ENCODE assay signal across 13 cellular contexts in genomic region chr11:75312346-75312745, GRCh38. TPM values are rescaled to one million over a fixed set of nuclear protein-coding genes. Genes with fewer than 3 reads are reported as not detected.
DNase-seq lines count a peak whose midpoint lies in the region; ATAC-seq, FAIRE-seq and TF ChIP-seq lines count a peak whose summit lies in the region.
"Had no signal": no experiment of that assay in that cellular context is flagged by ENCODE, and none has a peak within 500 bp of the region (broad histone marks: within the 10 kb centered on the region; RNA-seq: fewer than 3 reads in every experiment).

No MANE protein-coding gene starts in this region.

- H3K9me3 Mint-ChIP-seq in astrocyte (ENCODE audit: unreplicated experiment), result no peaks in the 10 kb centered on the region
- no peaks in the 10 kb centered on the region for H3K9me3 Mint-ChIP-seq in activated CD8-positive, alpha-beta memory T cell treated with anti-CD3 and anti-CD28 coated beads, Interleukin-2, amount 10 ng/mL, durations not matched to agents 7 days and 5 days (ENCODE audit: low read depth)
- H3K9me3 Mint-ChIP-seq: activated naive CD8-positive, alpha-beta T cell treated with anti-CD3 and anti-CD28 coated beads, Interleukin-2, amount 50 U/mL, for 24 hours had no signal

- CTCF ChIA-PET in activated CD8-positive, alpha-beta memory T cell treated with anti-CD3 and anti-CD28 coated beads, Interleukin-2, amount 10 ng/mL, durations not matched to agents 7 days and 5 days (lab: Charles Lee), result interaction anchor here (0.9 kb wide), 1 partner anchor 76 kb away, joined by 3 read pairs; no protein-coding TSS in a partner anchor

- H3K4me1 ChIP-seq in DND-41 (ENCODE audit: insufficient read depth, low read length), result no peaks in the 10 kb centered on the region
- H3K4me1 ChIP-seq in astrocyte (ENCODE audit: insufficient read depth, low read length), result peaks cover 15% of the 10 kb centered on the region
- peaks cover 39 to 81% of the 10 kb centered on the region in 2 donors for H3K4me1 ChIP-seq in left lung
- peaks cover 34 to 49% (median 38%) of the 10 kb centered on the region in 3 donors for H3K4me1 ChIP-seq in skeletal muscle tissue (ENCODE audit: control insufficient read depth in 3 of 3, insufficient read depth in 3 of 3, low read length in 3 of 3)

- H3K27me3 ChIP-seq in DND-41 (ENCODE audit: insufficient read depth, low read length, poor library complexity) (no peaks in the 10 kb centered on the region), astrocyte (ENCODE audit: insufficient read depth, low read length) (no peaks in the 10 kb centered on the region), left lung (no peaks in the 10 kb centered on the region), skeletal muscle tissue (ENCODE audit: control insufficient read depth in 3 of 3, insufficient read depth in 3 of 3, low read length in 3 of 3) (no peaks in the 10 kb centered on the region)

- no peak for FAIRE-seq in astrocyte (lab: Jason Lieb, UNC)
- FAIRE-seq: urothelium cell line had no signal

- H3K9ac ChIP-seq in DND-41 (ENCODE audit: low read depth, low read length), result no peak overlapping the region
- peak overlapping the region; percentile 64 for H3K9ac ChIP-seq in astrocyte (ENCODE audit: low read length)
- peak overlapping the region; percentile 39 to 74 (median 60) for H3K9ac ChIP-seq in skeletal muscle tissue (ENCODE audit: low read depth in 1 of 3, low read length in 3 of 3)

- peaks cover 8% of the 10 kb centered on the region for H3K36me3 Mint-ChIP-seq in astrocyte (ENCODE audit: low read depth, unreplicated experiment)
- H3K36me3 Mint-ChIP-seq in activated CD8-positive, alpha-beta memory T cell treated with anti-CD3 and anti-CD28 coated beads, Interleukin-2, amount 10 ng/mL, durations not matched to agents 7 days and 5 days, result no peaks in the 10 kb centered on the region

- H3K4me3 ChIP-seq in DND-41 (ENCODE audit: low read depth in 1 of 2, low read length in 2 of 2), result no peak overlapping the region
- no peak overlapping the region for H3K4me3 ChIP-seq in astrocyte (ENCODE audit: insufficient read depth, low read depth, low read length)
- H3K4me3 ChIP-seq in left lung, result no peak overlapping the region
- H3K4me3 ChIP-seq in skeletal muscle tissue (ENCODE audit: low read length in 3 of 3), result peak overlapping the region in 1 of 3 donors; percentile 35

- ATAC-seq in DND-41 (ENCODE audit: insufficient read depth, low read depth), result peak; percentile 74
- no peak for ATAC-seq in left lung
- ATAC-seq in activated CD8-positive, alpha-beta memory T cell treated with anti-CD3 and anti-CD28 coated beads, Interleukin-2, amount 10 ng/mL, durations not matched to agents 7 days and 5 days, result no peak
- ATAC-seq in GM18520 (IDR thresholded peaks at IDR 0.05; ENCODE audit: unreplicated experiment), result no peak
- ATAC-seq: activated naive CD8-positive, alpha-beta T cell treated with anti-CD3 and anti-CD28 coated beads, Interleukin-2, amount 50 U/mL, for 24 hours had no signal

- no peak overlapping the region for H3K27ac Mint-ChIP-seq in astrocyte (ENCODE audit: unreplicated experiment)
- no peak overlapping the region for H3K27ac Mint-ChIP-seq in activated CD8-positive, alpha-beta memory T cell treated with anti-CD3 and anti-CD28 coated beads, Interleukin-2, amount 10 ng/mL, durations not matched to agents 7 days and 5 days
- H3K27ac Mint-ChIP-seq: activated naive CD8-positive, alpha-beta T cell treated with anti-CD3 and anti-CD28 coated beads, Interleukin-2, amount 50 U/mL, for 24 hours had no signal

- no peak overlapping the region for H3K27ac ChIP-seq in DND-41 (ENCODE audit: low read length)
- peak overlapping the region; percentile 55 for H3K27ac ChIP-seq in astrocyte (ENCODE audit: low read depth, low read length)
- H3K27ac ChIP-seq in left lung, result peak overlapping the region; percentile 79 to 84
- peak overlapping the region; percentile 82 for H3K27ac ChIP-seq in skeletal muscle tissue (ENCODE audit: low read depth, low read length)

- H3K4me2 ChIP-seq in DND-41 (ENCODE audit: insufficient read depth, low read length) (no peak overlapping the region), astrocyte (ENCODE audit: low read length) (peak overlapping the region; percentile 42)

- 0 out of 2 replicates have a peak, but pooled peaks cover 4% of the 10 kb centered on the region for H3K79me2 ChIP-seq in DND-41 (ENCODE audit: insufficient read depth, low read length)
- no peaks in the 10 kb centered on the region for H3K79me2 ChIP-seq in astrocyte (ENCODE audit: insufficient read depth, low read length)

- peaks cover 18% of the 10 kb centered on the region for H3K4me1 Mint-ChIP-seq in astrocyte (ENCODE audit: low read depth, unreplicated experiment)
- H3K4me1 Mint-ChIP-seq in activated CD8-positive, alpha-beta memory T cell treated with anti-CD3 and anti-CD28 coated beads, Interleukin-2, amount 10 ng/mL, durations not matched to agents 7 days and 5 days, result peaks cover 11% of the 10 kb centered on the region

- DNase-seq in DND-41 (peak; percentile 17), astrocyte (ENCODE audit: low read depth) (no peak), left lung (no peak), GDM1 (lab: John Stamatoyannopoulos, UW) (no peak), amniotic stem cell (lab: John Stamatoyannopoulos, UW) (no peak)
- DNase-seq in activated CD8-positive, alpha-beta memory T cell treated with anti-CD3 and anti-CD28 coated beads, Interleukin-2, amount 10 ng/mL, durations not matched to agents 7 days and 5 days, result no peak
- DNase-seq: activated CD8-positive, alpha-beta memory T cell treated with anti-CD3 and anti-CD28 coated beads for 24 hours; activated naive CD8-positive, alpha-beta T cell treated with anti-CD3 and anti-CD28 coated beads, Interleukin-2, amount 50 U/mL, for 24 hours; erythroblast; MM.1S had no signal

- H3K27me3 Mint-ChIP-seq in astrocyte (ENCODE audit: low read depth, unreplicated experiment), result no peaks in the 10 kb centered on the region
- H3K27me3 Mint-ChIP-seq in activated CD8-positive, alpha-beta memory T cell treated with anti-CD3 and anti-CD28 coated beads, Interleukin-2, amount 10 ng/mL, durations not matched to agents 7 days and 5 days, result no peaks in the 10 kb centered on the region
- H3K27me3 Mint-ChIP-seq: activated naive CD8-positive, alpha-beta T cell treated with anti-CD3 and anti-CD28 coated beads, Interleukin-2, amount 50 U/mL, for 24 hours had no signal

- H3K9me3 ChIP-seq in DND-41 (ENCODE audit: insufficient read depth, low read length, severe bottlenecking), result no peaks in the 10 kb centered on the region
- no peaks in the 10 kb centered on the region for H3K9me3 ChIP-seq in astrocyte (ENCODE audit: insufficient read depth, low read depth, low read length)
- no peaks in the 10 kb centered on the region for H3K9me3 ChIP-seq in left lung
- no peaks in the 10 kb centered on the region for H3K9me3 ChIP-seq in skeletal muscle tissue (ENCODE audit: control insufficient read depth in 3 of 3, low read length in 3 of 3)

- H2AFZ ChIP-seq in DND-41 (ENCODE audit: low read depth, low read length) (no peak overlapping the region), astrocyte (ENCODE audit: low read depth, low read length) (peak overlapping the region; percentile 64)

- H3K4me3 Mint-ChIP-seq in astrocyte (ENCODE audit: unreplicated experiment), result no peak overlapping the region
- H3K4me3 Mint-ChIP-seq in activated CD8-positive, alpha-beta memory T cell treated with anti-CD3 and anti-CD28 coated beads, Interleukin-2, amount 10 ng/mL, durations not matched to agents 7 days and 5 days, result no peak overlapping the region
- H3K4me3 Mint-ChIP-seq: activated naive CD8-positive, alpha-beta T cell treated with anti-CD3 and anti-CD28 coated beads, Interleukin-2, amount 50 U/mL, for 24 hours had no signal

- H4K20me1 ChIP-seq in DND-41 (ENCODE audit: insufficient read depth, low read length) (peaks cover 37% of the 10 kb centered on the region), astrocyte (ENCODE audit: insufficient read depth, low read length) (no peaks in the 10 kb centered on the region)

- TF ChIP-seq CTCF in DND-41 (IDR thresholded peaks at IDR 0.05; ENCODE audit: borderline replicate concordance, extremely low read depth, low read length, poor library complexity, severe bottlenecking) (no peak), astrocyte (IDR thresholded peaks at IDR 0.05; ENCODE audit: insufficient read depth, low read depth, low read length) (no peak), left lung (IDR thresholded peaks at IDR 0.05) (no peak)

- intact Hi-C loops in left lung (cut with DNase I), result no loop called here

- H3K36me3 ChIP-seq in DND-41 (ENCODE audit: insufficient read depth, low read length) (no peaks in the 10 kb centered on the region), astrocyte (ENCODE audit: insufficient read depth, low read length) (no peaks in the 10 kb centered on the region), left lung (peaks cover 0 to 16% of the 10 kb centered on the region in 2 donors), skeletal muscle tissue (ENCODE audit: control insufficient read depth in 3 of 3, insufficient read depth in 3 of 3, low read length in 3 of 3) (peaks cover 0 to 5% (median 0%) of the 10 kb centered on the region in 3 donors)

RNA-seq across cellular contexts. Expression of gene ARRB1, which starts 39.1 kb away (rescaled TPM):
- total RNA-seq in astrocyte (22.7 and 28.5 TPM in 2 replicates), left lung (100 to 1,000 TPM; 112 to 150 TPM), skeletal muscle tissue (30.3 TPM)
- 10 to 100 TPM; 42.6 to 69.3 TPM for total RNA-seq in activated CD8-positive, alpha-beta memory T cell treated with anti-CD3 and anti-CD28 coated beads, Interleukin-2, amount 10 ng/mL, durations not matched to agents 7 days and 5 days
